ENCODE assay signal across 6 cellular contexts in the genomic region with DNA sequence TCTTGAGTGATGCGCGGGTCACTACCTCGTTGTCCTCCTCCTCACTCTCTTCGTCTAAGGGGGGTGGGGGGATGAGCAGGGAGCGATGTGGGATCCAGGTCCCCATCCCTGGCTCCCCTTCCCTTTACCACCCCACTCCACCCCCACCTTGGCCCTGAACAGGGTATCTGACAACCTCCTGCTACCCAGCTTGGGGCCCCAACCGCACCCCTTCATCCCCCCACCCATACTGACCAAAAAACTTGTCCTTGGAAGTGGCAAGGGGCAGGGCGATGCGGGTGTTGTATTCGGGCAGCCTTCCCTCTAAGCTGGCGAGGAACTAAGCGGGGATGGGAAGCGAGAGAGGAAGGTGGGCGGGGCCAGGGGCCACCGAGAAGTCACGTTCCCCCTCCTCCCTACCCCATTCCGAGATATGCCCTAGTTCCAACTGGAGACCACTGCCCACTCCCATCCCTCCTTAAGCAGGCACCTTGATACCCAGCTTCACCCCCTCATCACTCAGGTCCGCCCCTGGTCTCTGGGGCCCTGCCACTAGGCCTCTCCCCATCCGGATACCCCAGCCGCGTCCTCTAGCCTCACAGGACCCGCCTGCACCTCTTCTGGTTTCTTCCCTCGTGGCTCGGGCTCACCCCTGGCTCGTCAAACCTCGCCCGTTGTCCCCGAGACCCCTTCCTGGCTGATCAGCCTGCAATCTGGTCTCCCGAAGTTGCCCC. TPM values are rescaled to one million over a fixed set of nuclear protein-coding genes. Genes with fewer than 3 reads are reported as not detected.
DNase-seq lines count a peak whose midpoint lies in the region; TF ChIP-seq lines count a peak whose summit lies in the region.

No MANE protein-coding gene starts in this region.

- no peak for TF ChIP-seq POLR2A in ovary (IDR thresholded peaks at IDR 0.05)

- no peaks in the 10 kb centered on the region for H3K9me3 ChIP-seq in ovary

- H3K27me3 ChIP-seq in H7 (ENCODE audit: control insufficient read depth, insufficient read depth, low read length) (peaks cover 62% of the 10 kb centered on the region), ovary (peaks cover 2% of the 10 kb centered on the region)

- H3K4me3 ChIP-seq in H7 (ENCODE audit: insufficient read depth, low read depth, low read length) (peak overlapping the region; percentile 60), ovary (peak overlapping the region; percentile 12)

- H3K27ac ChIP-seq in cingulate gyrus (ENCODE audit: low read depth, low read length), result peak overlapping the region; percentile 75
- H3K27ac ChIP-seq in ovary, result no peak overlapping the region

- 14 to 21% (median 19%) methylated on average over 28 of the region's 28 CpGs for WGBS in ovary, 3 donors

- H3K4me1 ChIP-seq in ovary (ENCODE audit: insufficient read depth), result peaks cover 16% of the 10 kb centered on the region

- DNase-seq in H7 (peak; percentile 78), ovary (no peak), cortex of kidney (lab: John Stamatoyannopoulos, UW) (no peak), NCI-H2196 (lab: John Stamatoyannopoulos, UW; ENCODE audit: unreplicated experiment) (no peak)
- no peak for DNase-seq in activated effector memory CD4-positive, alpha-beta T cell treated with Interleukin-2 at 50 U/mL for 16 hours

- no peak for TF ChIP-seq EP300 in ovary (IDR thresholded peaks at IDR 0.05)

- intact Hi-C loops in ovary (cut with DNase I), result no loop called here

- TF ChIP-seq CTCF in ovary (IDR thresholded peaks at IDR 0.05), result no peak

- H3K36me3 ChIP-seq in H7 (replicated peaks; ENCODE audit: control insufficient read depth, insufficient read depth, low read length), result no peaks in the 10 kb centered on the region; the same call in 1 of the 2 replicates
- no peaks in the 10 kb centered on the region for H3K36me3 ChIP-seq in ovary

RNA-seq across cellular contexts. Expression of gene RGL3, which starts 1.9 kb away (rescaled TPM):
- 1.6 and 7.8 TPM in 2 replicates for total RNA-seq in H7 (2014; rRNA removed; shearing (Covaris generic))
- total RNA-seq in ovary, result 10 to 100 TPM in 1 of 7 donors, 1 to 10 TPM in 6; 2.2 to 28.0 (median 5.6) TPM
- polyA plus RNA-seq in ovary, result 10 to 100 TPM in 1 of 2 donors, 1 to 10 TPM in 1; 2.5 to 10.5 TPM

RNA-seq across cellular contexts. Expression of gene ODAD3, which starts 13.9 kb away (rescaled TPM):
- 0.66 and 1.4 TPM in 2 replicates for total RNA-seq in H7 (2014; rRNA removed; shearing (Covaris generic))
- 1 to 10 TPM in 2 of 7 donors, under 1 TPM in 5; 0.18 to 5.4 (median 0.56) TPM for total RNA-seq in ovary
- 1 to 10 TPM in 1 of 2 donors, under 1 TPM in 1; 0.42 to 1.1 TPM for polyA plus RNA-seq in ovary

RNA-seq across cellular contexts. Expression of gene PRKCSH, which starts 14.4 kb away (rescaled TPM):
- 97.7 and 108 TPM in 2 replicates for total RNA-seq in H7 (2014; rRNA removed; shearing (Covaris generic))
- total RNA-seq in ovary, result 100 to 1,000 TPM in 6 of 7 donors, 10 to 100 TPM in 1; 76.5 to 338 (median 291) TPM
- polyA plus RNA-seq in ovary, result 100 to 1,000 TPM; 224 to 239 TPM

RNA-seq across cellular contexts. Expression of gene EPOR, which starts 36.9 kb away (rescaled TPM):
- 14.9 and 15.8 TPM in 2 replicates for total RNA-seq in H7 (2014; rRNA removed; shearing (Covaris generic))
- total RNA-seq in ovary, result 10 to 100 TPM in 1 of 7 donors, 1 to 10 TPM in 6; 2.5 to 19.9 (median 4.8) TPM
- 1 to 10 TPM; 3.7 to 5.0 TPM for polyA plus RNA-seq in ovary

RNA-seq across cellular contexts. Expression of gene SWSAP1, which starts 46.6 kb away (rescaled TPM):
- total RNA-seq in H7 (2014; rRNA removed; shearing (Covaris generic)), result 3.0 and 3.3 TPM in 2 replicates
- total RNA-seq in ovary, result 1 to 10 TPM in 6 of 7 donors, under 1 TPM in 1; 0.60 to 3.3 (median 2.5) TPM
- polyA plus RNA-seq in ovary, result 1 to 10 TPM; 1.4 to 2.4 TPM
